35 cellular contexts compared by ENCODE assay signal in the genomic region with DNA sequence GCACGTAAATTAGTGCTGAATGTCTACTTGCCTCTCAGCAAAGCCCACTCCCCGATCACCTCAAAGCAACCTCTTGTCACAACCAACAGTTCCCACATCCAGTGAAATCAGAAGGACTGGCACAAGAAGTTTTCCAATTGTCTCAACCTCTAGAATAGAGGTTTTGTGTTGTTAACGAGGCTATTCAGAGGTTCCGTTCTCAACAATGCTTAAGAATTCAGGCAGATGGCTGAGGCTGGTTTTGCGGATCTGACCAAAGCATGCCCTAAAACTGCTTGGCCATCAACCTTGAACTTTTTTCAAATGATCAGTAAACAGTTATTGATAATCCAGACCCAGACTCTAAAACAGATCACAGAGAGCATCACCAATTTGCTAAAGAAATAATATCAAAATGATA. TPM values are rescaled to one million over a fixed set of nuclear protein-coding genes. Genes with fewer than 3 reads are reported as not detected.
A peak's percentile ranks its signal among the peaks of the same experiment; 100 is the strongest.
DNase-seq lines count a peak whose midpoint lies in the region; ATAC-seq, FAIRE-seq and TF ChIP-seq lines count a peak whose summit lies in the region.
"Had no signal": no experiment of that assay in that cellular context is flagged by ENCODE, and none has a peak within 500 bp of the region (broad histone marks: within the 10 kb centered on the region; RNA-seq: fewer than 3 reads in every experiment).

No MANE protein-coding gene starts in this region.

- H2AK5ac ChIP-seq in IMR-90 (ENCODE audit: low read depth, low read length) (peak overlapping the region; percentile 73; the same call in 1 of the 2 replicates), mesendoderm (ENCODE audit: low read length) (no peak overlapping the region)

- H3K4me1 Mint-ChIP-seq in glutamatergic neuron (ENCODE audit: low read depth, unreplicated experiment), result peaks cover 36% of the 10 kb centered on the region

- H3K27me3 Mint-ChIP-seq in glutamatergic neuron (ENCODE audit: unreplicated experiment), result no peaks in the 10 kb centered on the region
- H3K27me3 Mint-ChIP-seq: activated CD4-positive, alpha-beta T cell treated with anti-CD3 and anti-CD28 coated beads, Interleukin-2, amount 10 ng/mL, durations not matched to agents 24 days and 14 days; activated naive CD8-positive, alpha-beta T cell treated with anti-CD3 and anti-CD28 coated beads, Interleukin-2, amount 10 ng/mL, durations not matched to agents 7 days and 5 days; B cell; CD4-positive, alpha-beta memory T cell; IgD-negative memory B cell had no signal

- H3K4me3 ChIP-seq in IMR-90 (ENCODE audit: insufficient read depth, low read depth, low read length) (no peak overlapping the region), mesendoderm (ENCODE audit: low read length) (no peak overlapping the region), MG63 (no peak overlapping the region)
- H3K4me3 ChIP-seq: coronary artery, left ventricle myocardium inferior, SJCRH30 had no signal

- in situ Hi-C loops in IMR-90 (cut with MboI; ENCODE audit: low sequenced_read_pairs), result no loop called here

- H3K4me3 Mint-ChIP-seq in glutamatergic neuron (ENCODE audit: unreplicated experiment), result peak overlapping the region; percentile 21
- H3K4me3 Mint-ChIP-seq: activated CD4-positive, alpha-beta T cell treated with anti-CD3 and anti-CD28 coated beads, Interleukin-2, amount 10 ng/mL, durations not matched to agents 24 days and 14 days; activated naive CD8-positive, alpha-beta T cell treated with anti-CD3 and anti-CD28 coated beads, Interleukin-2, amount 10 ng/mL, durations not matched to agents 7 days and 5 days; B cell; CD4-positive, alpha-beta memory T cell; IgD-negative memory B cell; neural crest cell had no signal

- H2BK20ac ChIP-seq in IMR-90 (ENCODE audit: low read depth, low read length), result no peak overlapping the region

- peaks cover 42 to 79% of the 10 kb centered on the region in 2 experiments for H3K79me1 ChIP-seq in IMR-90 (ENCODE audit: low read depth in 1 of 2, low read length in 2 of 2)
- peaks cover 2% of the 10 kb centered on the region for H3K79me1 ChIP-seq in mesendoderm (ENCODE audit: low read length)

- H4K5ac ChIP-seq in IMR-90 (ENCODE audit: low read depth, low read length), result no peak overlapping the region
- no peak overlapping the region for H4K5ac ChIP-seq in mesendoderm (ENCODE audit: low read length)

- dilution Hi-C loops in IMR-90 (cut with HindIII; ENCODE audit: low sequenced_read_pairs, unreplicated experiment), result no loop called here

- peak; percentile 30 for FAIRE-seq in H54 (lab: Jason Lieb, UNC)
- FAIRE-seq: D721Med, small intestine, urothelium cell line had no signal

- TF ChIP-seq RAD21 in IMR-90 (IDR thresholded peaks at IDR 0.05; ENCODE audit: low read length), result no peak

- H3K23ac ChIP-seq in IMR-90 (ENCODE audit: low read depth, low read length) (0 out of 2 replicates have a peak overlapping the region, but pooled peaks have one; percentile 60), mesendoderm (ENCODE audit: low read length) (no peak overlapping the region)

- DNase-seq in H54 (ENCODE audit: insufficient read length, low spot score), result no peak
- DNase-seq in IMR-90, result no peak
- no peak for DNase-seq in glutamatergic neuron
- DNase-seq in mesendoderm, result peak; percentile 42
- DNase-seq in A172 (ENCODE audit: low spot score), result no peak
- no peak for DNase-seq in MG63
- no peak for DNase-seq in NCI-H748 (lab: John Stamatoyannopoulos, UW; ENCODE audit: unreplicated experiment)
- DNase-seq: ACHN; activated CD4-positive, alpha-beta T cell treated with anti-CD3 and anti-CD28 coated beads, Interleukin-2, amount 10 ng/mL, durations not matched to agents 24 days and 14 days; activated effector memory CD4-positive, alpha-beta T cell treated with anti-CD3 and anti-CD28 coated beads, Interleukin-2, amount 50 U/mL, for 16 hours; activated naive CD8-positive, alpha-beta T cell treated with anti-CD3 and anti-CD28 coated beads, Interleukin-2, amount 10 ng/mL, durations not matched to agents 7 days and 5 days; activated T-cell treated with anti-CD3 and anti-CD28 coated beads, Interleukin-2, amount 50 U/mL, for 1 hour; aorta; CD4-positive, alpha-beta memory T cell; foreskin melanocyte; islet precursor cell; left ventricle myocardium inferior; mesenchymal stem cell; NCI-H1436 treated with DMSO at 0.1 percent for 48 hours; NCI-H2081 treated with DMSO at 0.1 percent for 48 hours; NCI-H446; NCI-H82; SJCRH30; small intestine; stimulated activated naive CD4-positive, alpha-beta T cell treated with Interleukin-2 at 50 U/mL for 16 hours; T1000 had no signal

- CTCF ChIA-PET in IMR-90 (lab: Yijun Ruan, JAX), result no interaction called here

- POLR2A ChIA-PET in IMR-90 (lab: Charles Lee; ENCODE audit: unreplicated experiment), result no interaction called here

- no peak overlapping the region for H3K56ac ChIP-seq in IMR-90 (ENCODE audit: extremely low read depth, insufficient read depth, low read length)
- H3K56ac ChIP-seq in mesendoderm (ENCODE audit: low read length), result peak overlapping the region; percentile 71

- H3K4me1 ChIP-seq in IMR-90 (ENCODE audit: control insufficient read depth, insufficient read depth, low read length) (peaks cover 17% of the 10 kb centered on the region), mesendoderm (ENCODE audit: control insufficient read depth, low read depth, low read length) (peaks cover 15% of the 10 kb centered on the region)
- H3K4me1 ChIP-seq: parathyroid adenoma had no signal

- H3K79me2 ChIP-seq in mesendoderm (ENCODE audit: control insufficient read depth, insufficient read depth, low read length), result peaks cover 2% of the 10 kb centered on the region

- H2AFZ ChIP-seq in IMR-90 (replicated peaks; ENCODE audit: low read length, poor library complexity), result no peak overlapping the region
- H2AFZ ChIP-seq: parathyroid adenoma had no signal

- no peak overlapping the region for H3K27ac Mint-ChIP-seq in glutamatergic neuron (ENCODE audit: unreplicated experiment)
- H3K27ac Mint-ChIP-seq: activated CD4-positive, alpha-beta T cell treated with anti-CD3 and anti-CD28 coated beads, Interleukin-2, amount 10 ng/mL, durations not matched to agents 24 days and 14 days; activated naive CD8-positive, alpha-beta T cell treated with anti-CD3 and anti-CD28 coated beads, Interleukin-2, amount 10 ng/mL, durations not matched to agents 7 days and 5 days; B cell; IgD-negative memory B cell had no signal

- no peak overlapping the region for H3K27ac ChIP-seq in IMR-90 (ENCODE audit: insufficient read depth, low read length)
- no peak overlapping the region for H3K27ac ChIP-seq in mesendoderm (ENCODE audit: low read depth, low read length)
- H3K27ac ChIP-seq: coronary artery, left ventricle myocardium inferior, parathyroid adenoma, SJCRH30, VCaP had no signal

- no peak for TF ChIP-seq CTCF in IMR-90 (conservative IDR thresholded peaks at IDR 0.05; ENCODE audit: low read depth, low read length)
- TF ChIP-seq CTCF in glutamatergic neuron (IDR thresholded peaks at IDR 0.05; ENCODE audit: partially characterized antibody, unreplicated experiment), result no peak

- H4K91ac ChIP-seq in IMR-90 (ENCODE audit: insufficient read depth, low read depth, low read length), result no peak overlapping the region

- no peak overlapping the region for H3K14ac ChIP-seq in IMR-90 (replicated peaks; ENCODE audit: low read depth, low read length)

- H2BK120ac ChIP-seq in IMR-90 (ENCODE audit: low read depth, low read length) (no peak overlapping the region), mesendoderm (ENCODE audit: low read depth, low read length) (no peak overlapping the region)

- BruUV-seq in IMR-90 (replicated peaks; lab: Mats Ljungman, UMichigan), result no TSS peak

- intact Hi-C loops in IMR-90 (cut with micrococcal nuclease), result no loop called here

- no peak for TF ChIP-seq POLR2A in H54 (IDR thresholded peaks at IDR 0.05; ENCODE audit: low read depth, low read length)
- no peak for TF ChIP-seq POLR2A in IMR-90 (IDR thresholded peaks at IDR 0.05; ENCODE audit: low read depth, low read length)

- no peaks in the 10 kb centered on the region for H3K9me3 Mint-ChIP-seq in glutamatergic neuron (ENCODE audit: unreplicated experiment)
- H3K9me3 Mint-ChIP-seq: activated CD4-positive, alpha-beta T cell treated with anti-CD3 and anti-CD28 coated beads, Interleukin-2, amount 10 ng/mL, durations not matched to agents 24 days and 14 days; activated naive CD8-positive, alpha-beta T cell treated with anti-CD3 and anti-CD28 coated beads, Interleukin-2, amount 10 ng/mL, durations not matched to agents 7 days and 5 days; CD4-positive, alpha-beta memory T cell; IgD-negative memory B cell; neural crest cell had no signal

- H3K18ac ChIP-seq in IMR-90 (ENCODE audit: low read depth, low read length) (no peak overlapping the region), mesendoderm (ENCODE audit: low read length) (no peak overlapping the region)

- H3K27me3 ChIP-seq in IMR-90 (ENCODE audit: control insufficient read depth, insufficient read depth, low read length), result no peaks in the 10 kb centered on the region
- H3K27me3 ChIP-seq in mesendoderm (ENCODE audit: insufficient read depth, low read length, poor library complexity), result no peaks in the 10 kb centered on the region
- H3K27me3 ChIP-seq in MG63, result no peaks in the 10 kb centered on the region
- H3K27me3 ChIP-seq: SJCRH30 had no signal

- no peaks in the 10 kb centered on the region for H4K20me1 ChIP-seq in IMR-90 (ENCODE audit: insufficient read depth, low read length)

- H2BK15ac ChIP-seq in IMR-90 (ENCODE audit: low read depth, low read length) (no peak overlapping the region), mesendoderm (replicated peaks; ENCODE audit: low read depth) (no peak overlapping the region)

- WGBS in IMR-90 (ENCODE audit: extremely low coverage in 2 of 2, insufficient read length in 1 of 2), 2 experiments, result no CpG with 5 or more reads among the region's 5 CpGs
- no CpG with 5 or more reads among the region's 5 CpGs for WGBS in mesendoderm (ENCODE audit: extremely low coverage, insufficient coverage, low lambda C conversion rate)

- peaks cover 6% of the 10 kb centered on the region for H3K36me3 ChIP-seq in IMR-90 (ENCODE audit: control insufficient read depth, insufficient read depth, low read length)
- H3K36me3 ChIP-seq in mesendoderm (ENCODE audit: control insufficient read depth, insufficient read depth, low read length), result no peaks in the 10 kb centered on the region
- peaks cover 12% of the 10 kb centered on the region for H3K36me3 ChIP-seq in MG63
- H3K36me3 ChIP-seq: left ventricle myocardium inferior had no signal

- H3K4ac ChIP-seq in IMR-90 (ENCODE audit: low read depth, low read length) (no peak overlapping the region), mesendoderm (ENCODE audit: low read depth, low read length) (no peak overlapping the region)

- no peaks in the 10 kb centered on the region for H3K9me3 ChIP-seq in IMR-90 (ENCODE audit: control insufficient read depth, insufficient read depth, low read length)
- H3K9me3 ChIP-seq in MG63, result no peaks in the 10 kb centered on the region
- H3K9me3 ChIP-seq: left ventricle myocardium inferior, SJCRH30 had no signal

- ATAC-seq in IMR-90 (ENCODE audit: low read depth), result no peak
- ATAC-seq: HCT116 had no signal

- H3K4me2 ChIP-seq in IMR-90 (ENCODE audit: low read depth, low read length) (no peak overlapping the region), mesendoderm (ENCODE audit: low read length) (no peak overlapping the region)

- no peak overlapping the region for H3K9ac ChIP-seq in IMR-90 (ENCODE audit: low read depth, low read length)
- no peak overlapping the region for H3K9ac ChIP-seq in mesendoderm (ENCODE audit: low read length)
- H3K9ac ChIP-seq: parathyroid adenoma had no signal

- H2BK5ac ChIP-seq in IMR-90 (ENCODE audit: low read depth, low read length, poor library complexity, severe bottlenecking) (no peak overlapping the region), mesendoderm (ENCODE audit: low read length) (no peak overlapping the region)

- H4K8ac ChIP-seq in IMR-90 (ENCODE audit: low read depth in 2 of 2, low read length in 2 of 2) (no peak overlapping the region), mesendoderm (ENCODE audit: low read depth, low read length) (no peak overlapping the region)

- peaks cover 7% of the 10 kb centered on the region for H3K9me1 ChIP-seq in IMR-90 (ENCODE audit: insufficient read depth, low read length)

- H2AK9ac ChIP-seq in IMR-90 (replicated peaks; ENCODE audit: low read depth, low read length, poor library complexity), result no peak overlapping the region

- H3K36me3 Mint-ChIP-seq in glutamatergic neuron (ENCODE audit: unreplicated experiment), result no peaks in the 10 kb centered on the region

RNA-seq across cellular contexts. Expression of a gene that starts 52.9 kb away (rescaled TPM):
- total RNA-seq in IMR-90 (2012; rRNA removed), result 122 and 158 TPM in 2 replicates
- 75.0 and 87.2 TPM in 2 replicates for polyA plus RNA-seq in IMR-90 (2012; rRNA removed)
- polyA plus RNA-seq in IMR-90 (2012; cell fraction: cytosol; rRNA removed), result 57.5 and 86.3 TPM in 2 replicates
- 53.4 and 70.8 TPM in 2 replicates for polyA plus RNA-seq in IMR-90 (2012; cell fraction: nucleus; rRNA removed; ENCODE audit: low replicate concordance)
- total RNA-seq in glutamatergic neuron (ENCODE audit: unreplicated experiment), result 59.6 TPM
- 93.2 TPM for polyA plus RNA-seq in mesendoderm (2013, experiment 1 of 2)
- 93.8 TPM for polyA plus RNA-seq in mesendoderm (2013, experiment 2 of 2)
- 155 and 158 TPM in 2 replicates for total RNA-seq in A172 (2014; rRNA removed; shearing (Covaris generic))
- 82.7 and 91.7 TPM in 2 replicates for total RNA-seq in MG63 (2014; rRNA removed; shearing (Covaris generic); ENCODE audit: low replicate concordance)
